In the genomic region with DNA sequence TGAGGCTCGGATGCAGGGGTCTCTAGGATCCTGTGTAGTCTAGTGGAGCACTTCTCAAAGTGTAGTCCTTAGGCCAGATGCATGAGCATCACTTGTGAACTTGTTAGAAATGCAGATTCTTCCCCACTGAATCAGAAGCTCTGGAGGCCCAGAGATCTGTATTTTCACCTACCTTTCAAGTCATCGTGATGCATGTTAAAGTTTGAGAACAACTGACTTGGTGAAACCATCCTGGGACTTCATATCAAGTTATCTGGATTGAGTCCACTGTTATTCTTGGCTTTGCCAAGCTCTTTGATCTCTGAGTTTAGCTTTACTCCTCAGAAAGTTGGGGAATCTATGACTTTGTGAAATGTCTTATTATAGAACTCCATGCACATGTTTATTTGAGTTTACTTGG, we compare ENCODE assay signal across 25 cellular contexts.
DNase-seq lines count a peak whose midpoint lies in the region; TF ChIP-seq lines count a peak whose summit lies in the region.
"Had no signal": no experiment of that assay in that cellular context is flagged by ENCODE, and none has a peak within 500 bp of the region (broad histone marks: within the 10 kb centered on the region; RNA-seq: fewer than 3 reads in every experiment).

No MANE protein-coding gene starts in this region.

- H2BK5ac ChIP-seq in neuronal stem cell (ENCODE audit: low read length): no peak overlapping the region

- H2BK120ac ChIP-seq in neuronal stem cell (ENCODE audit: low read depth, low read length): no peak overlapping the region

- no peak overlapping the region for H2BK12ac ChIP-seq in neuronal stem cell (ENCODE audit: low read length)

- no peak for TF ChIP-seq POLR2A in suprapubic skin (IDR thresholded peaks at IDR 0.05)

- H4K91ac ChIP-seq in neuronal stem cell (ENCODE audit: low read depth, low read length, poor library complexity): no peak overlapping the region

- no peaks in the 10 kb centered on the region for H3K27me3 Mint-ChIP-seq in neural crest cell (ENCODE audit: low read depth)

- H3K4ac ChIP-seq in neuronal stem cell (ENCODE audit: low read length): no peak overlapping the region

- TF ChIP-seq EP300 in suprapubic skin (IDR thresholded peaks at IDR 0.05): no peak

- POLR2A ChIA-PET in AG04450 (lab: Yijun Ruan, JAX): no interaction called here

- no peaks in the 10 kb centered on the region for H3K9me3 Mint-ChIP-seq in neural crest cell

- H3K79me1 ChIP-seq in neuronal stem cell (ENCODE audit: low read depth, low read length): no peaks in the 10 kb centered on the region

- no peaks in the 10 kb centered on the region for H3K27me3 ChIP-seq in AG04450 (ENCODE audit: control insufficient read depth, insufficient read depth, low read length)
- no peaks in the 10 kb centered on the region for H3K27me3 ChIP-seq in neuronal stem cell (ENCODE audit: control insufficient read depth in 3 of 3, insufficient read depth in 3 of 3, low read depth in 1 of 3, low read length in 3 of 3)
- no peaks in the 10 kb centered on the region for H3K27me3 ChIP-seq in suprapubic skin
- H3K27me3 ChIP-seq: BLaER1, SJCRH30 had no signal

- no peak overlapping the region for H3K4me2 ChIP-seq in neuronal stem cell (ENCODE audit: insufficient read depth, low read length, poor library complexity, severe bottlenecking)
- H3K4me2 ChIP-seq: BLaER1, KMS-11 had no signal

- no peak for DNase-seq in AG04450 (ENCODE audit: low read depth, low spot score)
- peak; percentile 41 for DNase-seq in astrocyte of the hippocampus (ENCODE audit: low read depth, low spot score)
- DNase-seq in fibroblast of mammary gland (ENCODE audit: low read depth): peak; percentile 46
- DNase-seq in neural crest cell (ENCODE audit: low read depth, low spot score): no peak
- DNase-seq in neuronal stem cell (ENCODE audit: low spot score): no peak
- no peak for DNase-seq in NCI-H2227 treated with DMSO at 0.1 percent for 48 hours (lab: John Stamatoyannopoulos, UW)
- no peak for DNase-seq in NCI-H1092 (lab: John Stamatoyannopoulos, UW)
- DNase-seq in suprapubic skin (ENCODE audit: low spot score in 2 of 2): no peak
- DNase-seq: 8988T; CD4-positive, CD25-positive, alpha-beta regulatory T cell; GOT3; NCI-H1048; NCI-H1417 treated with DMSO at 0.1 percent for 48 hours; NCI-H1694 treated with DMSO at 0.1 percent for 48 hours; NCI-H2081; NCI-H2171; NCI-H345; NCI-H510A treated with DMSO at 0.1 percent for 48 hours; NCI-H774; PC-3; SJCRH30 had no signal

- H3K36me3 ChIP-seq in neuronal stem cell (replicated peaks in 1 of 2; ENCODE audit: control insufficient read depth in 2 of 2, insufficient read depth in 2 of 2, low read length in 2 of 2) (peaks cover 21 to 92% of the 10 kb centered on the region in 2 donors), suprapubic skin (no peaks in the 10 kb centered on the region)
- H3K36me3 ChIP-seq: HAP-1, SJCRH30 had no signal

- TF ChIP-seq CTCF in AG04450 (IDR thresholded peaks at IDR 0.05; ENCODE audit: low read depth, low read length) (no peak), fibroblast of mammary gland (conservative IDR thresholded peaks at IDR 0.05; ENCODE audit: control insufficient read depth, insufficient read depth, low read depth, low read length) (no peak), neural crest cell (conservative IDR thresholded peaks at IDR 0.05) (no peak), suprapubic skin (IDR thresholded peaks at IDR 0.05) (no peak)

- H3K27ac ChIP-seq in AG04450 (ENCODE audit: low read depth, low read length): peak overlapping the region; percentile 80
- H3K27ac ChIP-seq in neuronal stem cell (replicated peaks; ENCODE audit: low read length): no peak overlapping the region
- no peak overlapping the region for H3K27ac ChIP-seq in suprapubic skin
- H3K27ac ChIP-seq: BLaER1, KMS-11, SJCRH30 had no signal

- H3K14ac ChIP-seq in neuronal stem cell (ENCODE audit: low read length): no peak overlapping the region

- H3K23ac ChIP-seq in neuronal stem cell (ENCODE audit: low read depth, low read length, poor library complexity): no peak overlapping the region

- no peak overlapping the region for H3K4me3 Mint-ChIP-seq in neural crest cell
- H3K4me3 Mint-ChIP-seq: CD4-positive, CD25-positive, alpha-beta regulatory T cell; IgD-negative memory B cell had no signal

- H3K4me3 ChIP-seq in AG04450 (ENCODE audit: low read depth, low read length) (no peak overlapping the region), fibroblast of mammary gland (ENCODE audit: control insufficient read depth, low read depth, low read length) (no peak overlapping the region), neuronal stem cell (ENCODE audit: low read length in 2 of 2) (no peak overlapping the region), suprapubic skin (no peak overlapping the region)
- H3K4me3 ChIP-seq: BLaER1, HAP-1, SJCRH30 had no signal

- no peak overlapping the region for H2AFZ ChIP-seq in neuronal stem cell (ENCODE audit: low read length)

- H3K27ac Mint-ChIP-seq in neural crest cell (ENCODE audit: unreplicated experiment): peak overlapping the region; percentile 19
- H3K27ac Mint-ChIP-seq: CD4-positive, CD25-positive, alpha-beta regulatory T cell had no signal

- H3K9ac ChIP-seq in neuronal stem cell (ENCODE audit: low read depth, low read length, poor library complexity): no peak overlapping the region
- H3K9ac ChIP-seq: BLaER1, KMS-11 had no signal

- no peak overlapping the region for H4K8ac ChIP-seq in neuronal stem cell (ENCODE audit: low read depth, low read length)

- peaks cover 3 to 7% of the 10 kb centered on the region in 2 donors for H3K4me1 ChIP-seq in neuronal stem cell (ENCODE audit: control insufficient read depth in 2 of 2, insufficient read depth in 1 of 2, low read depth in 1 of 2, low read length in 2 of 2)
- peaks cover 18% of the 10 kb centered on the region for H3K4me1 ChIP-seq in suprapubic skin
- H3K4me1 ChIP-seq: HAP-1 had no signal

- no peak overlapping the region for H3K18ac ChIP-seq in neuronal stem cell (ENCODE audit: low read length)

- H3K4me1 Mint-ChIP-seq in neural crest cell: peaks cover 13% of the 10 kb centered on the region
- H3K4me1 Mint-ChIP-seq: CD4-positive, CD25-positive, alpha-beta regulatory T cell; IgD-negative memory B cell had no signal

- CTCF ChIA-PET in AG04450 (lab: Charles Lee): interaction anchor here (0.9 to 2.2 kb wide), 3 partner anchors 26 to 297 kb away, joined by 3 to 10 read pairs (median 4); a partner anchor contains a TSS

- H3K9me3 ChIP-seq in AG04450 (ENCODE audit: control insufficient read depth, insufficient read depth, low read length) (no peaks in the 10 kb centered on the region), neuronal stem cell (replicated peaks in 1 of 2; ENCODE audit: control insufficient read depth in 2 of 2, insufficient read depth in 1 of 2, low read depth in 1 of 2, low read length in 2 of 2) (no peaks in the 10 kb centered on the region), suprapubic skin (no peaks in the 10 kb centered on the region)
- H3K9me3 ChIP-seq: BLaER1, HAP-1, SJCRH30 had no signal

- peaks cover 30% of the 10 kb centered on the region for H3K36me3 Mint-ChIP-seq in neural crest cell (ENCODE audit: low read depth)
- H3K36me3 Mint-ChIP-seq: CD4-positive, CD25-positive, alpha-beta regulatory T cell; IgD-negative memory B cell had no signal

- no peak overlapping the region for H2BK15ac ChIP-seq in neuronal stem cell (ENCODE audit: low read length)

- WGBS in neuronal stem cell (ENCODE audit: extremely low coverage in 2 of 2, insufficient read length in 2 of 2, insufficient replicate concordance in 1 of 2), 2 donors: no CpG with 5 or more reads among the region's 2 CpGs
- 89% methylated on average over 2 of the region's 2 CpGs for WGBS in suprapubic skin

- H2AK5ac ChIP-seq in neuronal stem cell (ENCODE audit: low read depth, low read length): no peak overlapping the region

Comparison
In these comparisons a context has a peak if more than half of its experiments do, and no peak if none do; other contexts are left out.
1. DNase-seq: peak in astrocyte of the hippocampus (single experiment) and fibroblast of mammary gland (single experiment); none in AG04450 (single experiment), neural crest cell (single experiment), neuronal stem cell (single experiment), NCI-H2227 treated with DMSO at 0.1 percent for 48 hours (single experiment), NCI-H1092 (single experiment) and suprapubic skin (0 of 2).